Comparison of ENCODE assay signal across 9 cellular contexts in genomic region chr15:84983711-84984110, GRCh38. TPM values are rescaled to one million over a fixed set of nuclear protein-coding genes. Genes with fewer than 3 reads are reported as not detected.
DNase-seq lines count a peak whose midpoint lies in the region; ATAC-seq and TF ChIP-seq lines count a peak whose summit lies in the region.
"Had no signal": no experiment of that assay in that cellular context is flagged by ENCODE, and none has a peak within 500 bp of the region (broad histone marks: within the 10 kb centered on the region; RNA-seq: fewer than 3 reads in every experiment).

No MANE protein-coding gene starts in this region.

- 23 to 76% methylated on average over 2 of the region's 2 CpGs for WGBS in sigmoid colon, 2 donors

- peaks cover 28% of the 10 kb centered on the region for H3K79me2 ChIP-seq in OCI-LY7 (ENCODE audit: insufficient read depth, low read depth, low read length)

- CTCF ChIA-PET in Calu3 (lab: Charles Lee) = interaction anchor here (0.8 to 1.7 kb wide), 2 partner anchors 10 to 46 kb away, joined by 3 to 5 read pairs; no protein-coding TSS in a partner anchor
- CTCF ChIA-PET in OCI-LY7 (lab: Charles Lee; ENCODE audit: unreplicated experiment) = no interaction called here

- BruUV-seq in Calu3 (replicated peaks; lab: Mats Ljungman, UMichigan) (no TSS peak), OCI-LY7 (replicated peaks; lab: Mats Ljungman, UMichigan) (no TSS peak)

- POLR2A ChIA-PET in OCI-LY7 (lab: Charles Lee) = interaction anchor here (0.5 kb wide), 1 partner anchor 188 kb away, joined by 3 read pairs; no protein-coding TSS in a partner anchor

- TF ChIP-seq CTCF in Calu3 (IDR thresholded peaks at IDR 0.05; ENCODE audit: unreplicated experiment) (no peak), OCI-LY7 (conservative IDR thresholded peaks at IDR 0.05; ENCODE audit: low read length) (no peak), endothelial cell (IDR thresholded peaks at IDR 0.05; ENCODE audit: unreplicated experiment) (no peak), sigmoid colon (IDR thresholded peaks at IDR 0.05) (no peak)

- H3K4me1 Mint-ChIP-seq in Calu3 (ENCODE audit: low read depth, unreplicated experiment) = peaks cover 33% of the 10 kb centered on the region
- H3K4me1 Mint-ChIP-seq in endothelial cell (ENCODE audit: unreplicated experiment) = peaks cover 40% of the 10 kb centered on the region

- H3K36me3 ChIP-seq in OCI-LY7 (ENCODE audit: insufficient read depth, low read length) (no peaks in the 10 kb centered on the region), sigmoid colon (no peaks in the 10 kb centered on the region)

- intact Hi-C loops in Calu3 (cut with micrococcal nuclease; ENCODE audit: unreplicated experiment) (loop anchor here (1.0 kb wide), 1 partner anchor 61 kb away; no protein-coding TSS in a partner anchor), OCI-LY7 (cut with micrococcal nuclease; ENCODE audit: unreplicated experiment) (loop anchor here (1.0 kb wide), 1 partner anchor 61 kb away; no protein-coding TSS in a partner anchor), sigmoid colon (cut with DNase I) (loop anchor here (1.0 to 2.0 kb wide), 2 partner anchors 15 to 61 kb away; no protein-coding TSS in a partner anchor)

- DNase-seq in Calu3 (no peak), OCI-LY7 (ENCODE audit: low spot score) (no peak), endothelial cell (ENCODE audit: low spot score) (no peak), sigmoid colon (no peak), HK-2 (ENCODE audit: unreplicated experiment) (no peak), GM19238 (ENCODE audit: insufficient read length, low spot score) (no peak)
- DNase-seq: NCI-H1048; stimulated activated CD4-positive, alpha-beta T cell treated with anti-CD3 and anti-CD28 coated beads, Interleukin-15, amount 100 ng/mL, for 24 hours had no signal

- no peaks in the 10 kb centered on the region for H3K27me3 ChIP-seq in sigmoid colon

- H2AFZ ChIP-seq in OCI-LY7 (ENCODE audit: low read length) = no peak overlapping the region

- H3K4me3 Mint-ChIP-seq in Calu3 (ENCODE audit: low read depth, unreplicated experiment) (peak overlapping the region; percentile 97), endothelial cell (ENCODE audit: unreplicated experiment) (peak overlapping the region; percentile 94)

- H3K36me3 Mint-ChIP-seq in Calu3 (ENCODE audit: insufficient read depth, unreplicated experiment) (peaks cover 44% of the 10 kb centered on the region), endothelial cell (ENCODE audit: low read depth, unreplicated experiment) (peaks cover 11% of the 10 kb centered on the region)

- no peaks in the 10 kb centered on the region for H3K9me3 Mint-ChIP-seq in Calu3 (ENCODE audit: low read depth, unreplicated experiment)
- no peaks in the 10 kb centered on the region for H3K9me3 Mint-ChIP-seq in endothelial cell (ENCODE audit: unreplicated experiment)

- H3K27me3 Mint-ChIP-seq in Calu3 (ENCODE audit: unreplicated experiment) (no peaks in the 10 kb centered on the region), endothelial cell (ENCODE audit: unreplicated experiment) (no peaks in the 10 kb centered on the region)

- H3K4me3 ChIP-seq in OCI-LY7 (ENCODE audit: low read depth, low read length, poor library complexity, severe bottlenecking) (peak overlapping the region; percentile 73), sigmoid colon (peak overlapping the region; percentile 9 to 92 (median 76))

- ATAC-seq in HG03442 (IDR thresholded peaks at IDR 0.05; ENCODE audit: unreplicated experiment) = no peak

- H4K20me1 ChIP-seq in OCI-LY7 (ENCODE audit: insufficient read depth, low read length) = 0 out of 2 replicates have a peak, but pooled peaks cover 4% of the 10 kb centered on the region

- H3K9me2 ChIP-seq in OCI-LY7 (ENCODE audit: insufficient read depth, low read length) = no peaks in the 10 kb centered on the region

- TF ChIP-seq EP300 in sigmoid colon (IDR thresholded peaks at IDR 0.05) = no peak

- H3K4me1 ChIP-seq in OCI-LY7 (ENCODE audit: insufficient read depth, low read length, poor library complexity, severe bottlenecking) (peaks cover 55% of the 10 kb centered on the region), sigmoid colon (peaks cover 8 to 53% (median 36%) of the 10 kb centered on the region in 4 donors)

- TF ChIP-seq POLR2A in sigmoid colon (IDR thresholded peaks at IDR 0.05) = no peak

- H3K27ac ChIP-seq in OCI-LY7 (ENCODE audit: low read depth, low read length, poor library complexity, severe bottlenecking) = no peak overlapping the region
- peak overlapping the region in 1 of 4 donors; percentile 98 for H3K27ac ChIP-seq in sigmoid colon

- no peaks in the 10 kb centered on the region for H3K9me3 ChIP-seq in OCI-LY7 (ENCODE audit: low read length)
- no peaks in the 10 kb centered on the region for H3K9me3 ChIP-seq in sigmoid colon

- peak overlapping the region; percentile 90 for H3K4me2 ChIP-seq in OCI-LY7 (ENCODE audit: low read length)

- H3K27ac Mint-ChIP-seq in Calu3 (ENCODE audit: unreplicated experiment) = peak overlapping the region; percentile 84
- H3K27ac Mint-ChIP-seq in endothelial cell (ENCODE audit: unreplicated experiment) = no peak overlapping the region

RNA-seq across cellular contexts. Expression of gene PDE8A, which starts 2.1 kb away (rescaled TPM):
- 65.9 and 66.5 TPM in 2 replicates for total RNA-seq in Calu3 (2022)
- 17.3 and 28.3 TPM in 2 replicates for total RNA-seq in OCI-LY7 (2014; rRNA removed; shearing (Covaris generic))
- total RNA-seq in OCI-LY7 (2022) = 29.6 and 32.3 TPM in 2 replicates
- total RNA-seq in endothelial cell (ENCODE audit: unreplicated experiment) = 43.4 TPM
- total RNA-seq in sigmoid colon = 10 to 100 TPM; 27.8 to 43.2 (median 36.3) TPM
- polyA plus RNA-seq in sigmoid colon = 10 to 100 TPM; 39.0 to 45.5 (median 39.8) TPM
